ENCODE assay signal across 1 cellular context in the genomic region with DNA sequence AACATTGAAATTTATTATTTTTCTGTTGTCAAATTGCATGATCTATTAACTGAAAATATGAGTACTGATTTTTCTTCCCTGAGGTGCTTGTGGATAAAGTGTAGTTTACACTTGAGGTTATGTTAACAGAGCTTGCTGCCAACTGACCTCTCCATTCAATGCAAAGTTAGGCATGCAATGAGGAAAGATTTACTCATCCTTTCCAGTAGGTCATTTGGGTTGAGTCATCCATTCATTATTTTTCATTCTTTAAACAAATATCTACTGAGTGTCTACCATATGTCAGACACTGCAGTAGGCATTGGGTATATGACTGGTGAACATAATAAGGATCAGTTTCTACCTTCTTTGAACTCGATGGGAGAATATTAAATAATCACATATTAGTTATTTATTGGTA.
TF ChIP-seq lines count a peak whose summit lies in the region.

No MANE protein-coding gene starts in this region.

TF ChIP-seq in K562, 482 proteins besides CTCF, POLR2A, EP300 and RAD21:
- TF ChIP-seq POLR3A (IDR thresholded peaks at IDR 0.05; ENCODE audit: borderline replicate concordance, extremely low read depth, insufficient read depth, insufficient read length): no peak
- no peak for TF ChIP-seq ARHGAP35 (IDR thresholded peaks at IDR 0.05; ENCODE audit: partially characterized antibody)
- no peak for TF ChIP-seq FOXM1 (IDR thresholded peaks at IDR 0.05; ENCODE audit: low read depth)
- no peak for TF ChIP-seq FOXM1 (CRISPR knock-in tag; IDR thresholded peaks at IDR 0.05; ENCODE audit: low read depth)
- no peak for TF ChIP-seq XRCC3 (IDR thresholded peaks at IDR 0.05)
- TF ChIP-seq, protein P1, sequence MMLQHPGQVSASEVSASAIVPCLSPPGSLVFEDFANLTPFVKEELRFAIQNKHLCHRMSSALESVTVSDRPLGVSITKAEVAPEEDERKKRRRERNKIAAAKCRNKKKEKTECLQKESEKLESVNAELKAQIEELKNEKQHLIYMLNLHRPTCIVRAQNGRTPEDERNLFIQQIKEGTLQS (IDR thresholded peaks at IDR 0.05): peak; percentile 44
- TF ChIP-seq, protein P1 (CRISPR knock-in tag; conservative IDR thresholded peaks at IDR 0.05): no peak
- TF ChIP-seq FOSL1 (tag; conservative IDR thresholded peaks at IDR 0.05): peak; percentile 52
- TF ChIP-seq RUNX1 (IDR thresholded peaks at IDR 0.05; ENCODE audit: low read depth): no peak
- no peak for TF ChIP-seq CHD7 (IDR thresholded peaks at IDR 0.05; ENCODE audit: low read depth, low read length)
- no peak for TF ChIP-seq CEBPB (tag; IDR thresholded peaks at IDR 0.05)
- no peak for TF ChIP-seq BMI1 (IDR thresholded peaks at IDR 0.05; ENCODE audit: low read length)
- no peak for TF ChIP-seq PKNOX1 (IDR thresholded peaks at IDR 0.05)
- TF ChIP-seq BRCA1 (IDR thresholded peaks at IDR 0.05): no peak
- TF ChIP-seq BRCA1 (CRISPR knock-in tag; IDR thresholded peaks at IDR 0.05): no peak
- no peak for TF ChIP-seq ZNF274 (IDR thresholded peaks at IDR 0.05; ENCODE audit: borderline replicate concordance, low read depth, low read length)
- TF ChIP-seq JUN (IDR thresholded peaks at IDR 0.05; ENCODE audit: borderline replicate concordance, low read depth, low read length): peak; percentile 43; the same call in 1 of the 2 replicates
- TF ChIP-seq JUN (CRISPR knock-in tag; IDR thresholded peaks at IDR 0.05; ENCODE audit: borderline replicate concordance): no peak
- no peak for TF ChIP-seq SOX6 (IDR thresholded peaks at IDR 0.05)
- no peak for TF ChIP-seq NR2F6 (CRISPR knock-in tag; IDR thresholded peaks at IDR 0.05)
- TF ChIP-seq YY1 (IDR thresholded peaks at IDR 0.05; ENCODE audit: borderline replicate concordance in 1 of 3, control insufficient read depth in 1 of 3, extremely low read depth in 1 of 3, insufficient read depth in 3 of 3, insufficient read length in 1 of 3, insufficient replicate concordance in 2 of 3, low read depth in 1 of 3, low read length in 2 of 3): no peak
TF ChIP-seq in K562: peak in this region for 3.
